In the genomic region with DNA sequence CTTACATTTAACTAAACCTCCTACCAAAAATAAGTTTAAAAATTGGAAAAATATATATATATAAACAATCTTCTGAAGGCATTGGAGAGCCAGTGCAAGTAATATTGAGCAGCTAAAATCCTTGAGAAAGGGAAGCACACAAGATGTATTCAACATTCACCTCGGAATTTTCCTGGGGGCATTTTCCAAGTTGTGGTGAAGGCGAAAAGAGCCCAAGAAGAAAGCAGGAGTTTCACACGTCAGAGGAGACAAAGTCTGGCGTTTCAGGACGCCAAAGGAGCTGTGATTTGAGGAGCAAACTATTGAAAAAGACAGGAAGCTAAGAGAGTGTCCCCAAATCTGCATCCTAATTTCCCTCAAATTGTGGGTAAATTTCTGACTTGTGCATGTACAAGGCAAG, we compare ENCODE assay signal across 17 cellular contexts. TPM values are rescaled to one million over a fixed set of nuclear protein-coding genes. Genes with fewer than 3 reads are reported as not detected.
"Had no signal": no experiment of that assay in that cellular context is flagged by ENCODE, and none has a peak within 500 bp of the region (broad histone marks: within the 10 kb centered on the region; RNA-seq: fewer than 3 reads in every experiment).

No MANE protein-coding gene starts in this region.

- DNase-seq: activated B cell treated with CpG ODN at 0.5 μM for 24 hours; activated CD4-positive, alpha-beta T cell treated with anti-CD3 and anti-CD28 coated beads, Interleukin-2, amount 10 ng/mL, durations not matched to agents 24 days and 14 days; activated CD8-positive, alpha-beta memory T cell treated with anti-CD3 and anti-CD28 coated beads for 24 hours; activated naive CD4-positive, alpha-beta T cell treated with anti-CD3 and anti-CD28 coated beads for 36 hours; body of pancreas; left colon; retina; stimulated activated CD4-positive, alpha-beta T cell treated with anti-CD3 and anti-CD28 coated beads, Interleukin-15, amount 100 ng/mL, for 24 hours; stimulated activated CD4-positive, alpha-beta T cell treated with anti-CD3 and anti-CD28 coated beads, Interleukin-4, amount 100 ng/mL, for 24 hours; stimulated activated naive CD8-positive, alpha-beta T cell treated with anti-CD3 and anti-CD28 coated beads, Interleukin-15, amount 100 ng/mL, for 72 hours had no signal

- FAIRE-seq: urothelium cell line had no signal

- ATAC-seq: activated T-helper 17 cell treated with anti-CD3 and anti-CD28 coated beads, Interleukin-2, amount 50 U/mL, for 72 hours; body of pancreas; left colon; stimulated activated naive CD8-positive, alpha-beta T cell treated with anti-CD3 and anti-CD28 coated beads, Interleukin-15, amount 100 ng/mL, for 72 hours had no signal

- H3K27me3 ChIP-seq: body of pancreas had no signal

- H3K9me3 Mint-ChIP-seq: activated B cell treated with CpG ODN at 0.5 μM for 24 hours; activated CD4-positive, alpha-beta T cell treated with anti-CD3 and anti-CD28 coated beads, Interleukin-2, amount 10 ng/mL, durations not matched to agents 24 days and 14 days; activated naive CD4-positive, alpha-beta T cell treated with anti-CD3 and anti-CD28 coated beads for 36 hours; activated T-helper 17 cell treated with anti-CD3 and anti-CD28 coated beads, Interleukin-2, amount 50 U/mL, for 72 hours; dendritic cell treated with granulocyte-macrophage colony-stimulating factor and Interleukin-4, amounts not matched to agents 40 ng/mL and 50 ng/mL, for 4 days; nephron; stimulated activated naive CD8-positive, alpha-beta T cell treated with anti-CD3 and anti-CD28 coated beads, Interleukin-15, amount 100 ng/mL, for 72 hours; T-helper 1 cell treated with Interleukin-12 subunit alpha and Interleukin-12 subunit beta and Interleukin-4 antibody, amounts not matched to agents 30 μg/mL and 1 μg/mL, for 36 hours had no signal

- H3K9me3 ChIP-seq: body of pancreas had no signal

- H3K9ac ChIP-seq: parathyroid adenoma had no signal

- H2AFZ ChIP-seq: parathyroid adenoma had no signal

- H3K4me1 ChIP-seq: parathyroid adenoma had no signal

- H3K4me3 Mint-ChIP-seq: activated B cell treated with CpG ODN at 0.5 μM for 24 hours; activated CD4-positive, alpha-beta T cell treated with anti-CD3 and anti-CD28 coated beads, Interleukin-2, amount 10 ng/mL, durations not matched to agents 24 days and 14 days; activated naive CD4-positive, alpha-beta T cell treated with anti-CD3 and anti-CD28 coated beads for 36 hours; activated T-helper 17 cell treated with anti-CD3 and anti-CD28 coated beads, Interleukin-2, amount 50 U/mL, for 72 hours; dendritic cell treated with granulocyte-macrophage colony-stimulating factor and Interleukin-4, amounts not matched to agents 40 ng/mL and 50 ng/mL, for 4 days; nephron; stimulated activated naive CD8-positive, alpha-beta T cell treated with anti-CD3 and anti-CD28 coated beads, Interleukin-15, amount 100 ng/mL, for 72 hours; T-helper 1 cell treated with Interleukin-12 subunit alpha and Interleukin-12 subunit beta and Interleukin-4 antibody, amounts not matched to agents 30 μg/mL and 1 μg/mL, for 36 hours had no signal

- H3K27ac Mint-ChIP-seq: activated B cell treated with CpG ODN at 0.5 μM for 24 hours; activated CD4-positive, alpha-beta T cell treated with anti-CD3 and anti-CD28 coated beads, Interleukin-2, amount 10 ng/mL, durations not matched to agents 24 days and 14 days; activated naive CD4-positive, alpha-beta T cell treated with anti-CD3 and anti-CD28 coated beads for 36 hours; activated T-helper 17 cell treated with anti-CD3 and anti-CD28 coated beads, Interleukin-2, amount 50 U/mL, for 72 hours; dendritic cell treated with granulocyte-macrophage colony-stimulating factor and Interleukin-4, amounts not matched to agents 40 ng/mL and 50 ng/mL, for 4 days; stimulated activated naive CD8-positive, alpha-beta T cell treated with anti-CD3 and anti-CD28 coated beads, Interleukin-15, amount 100 ng/mL, for 72 hours; T-helper 1 cell treated with Interleukin-12 subunit alpha and Interleukin-12 subunit beta and Interleukin-4 antibody, amounts not matched to agents 30 μg/mL and 1 μg/mL, for 36 hours had no signal

- H3K4me1 Mint-ChIP-seq: activated B cell treated with CpG ODN at 0.5 μM for 24 hours; activated CD4-positive, alpha-beta T cell treated with anti-CD3 and anti-CD28 coated beads, Interleukin-2, amount 10 ng/mL, durations not matched to agents 24 days and 14 days; activated T-helper 17 cell treated with anti-CD3 and anti-CD28 coated beads, Interleukin-2, amount 50 U/mL, for 72 hours; nephron; stimulated activated naive CD8-positive, alpha-beta T cell treated with anti-CD3 and anti-CD28 coated beads, Interleukin-15, amount 100 ng/mL, for 72 hours had no signal

- H3K27me3 Mint-ChIP-seq: dendritic cell treated with granulocyte-macrophage colony-stimulating factor and Interleukin-4, amounts not matched to agents 40 ng/mL and 50 ng/mL, for 4 days had no signal

- H3K79me2 ChIP-seq: parathyroid adenoma had no signal

- H3K27ac ChIP-seq: body of pancreas, parathyroid adenoma had no signal

- H3K4me3 ChIP-seq: body of pancreas, lung had no signal

RNA-seq across cellular contexts. Expression of a gene that starts 9.1 kb away (rescaled TPM):
- total RNA-seq: activated B cell treated with CpG ODN at 0.5 μM for 24 hours; activated CD4-positive, alpha-beta T cell treated with anti-CD3 and anti-CD28 coated beads, Interleukin-2, amount 10 ng/mL, durations not matched to agents 24 days and 14 days; activated naive CD4-positive, alpha-beta T cell treated with anti-CD3 and anti-CD28 coated beads for 36 hours; activated T-helper 17 cell treated with anti-CD3 and anti-CD28 coated beads, Interleukin-2, amount 50 U/mL, for 72 hours had no signal

RNA-seq across cellular contexts. Expression of a gene that starts 28.4 kb away (rescaled TPM):
- total RNA-seq: activated B cell treated with CpG ODN at 0.5 μM for 24 hours; activated CD4-positive, alpha-beta T cell treated with anti-CD3 and anti-CD28 coated beads, Interleukin-2, amount 10 ng/mL, durations not matched to agents 24 days and 14 days had no signal
